Comparison of ENCODE assay signal across 8 cellular contexts in the genomic region with DNA sequence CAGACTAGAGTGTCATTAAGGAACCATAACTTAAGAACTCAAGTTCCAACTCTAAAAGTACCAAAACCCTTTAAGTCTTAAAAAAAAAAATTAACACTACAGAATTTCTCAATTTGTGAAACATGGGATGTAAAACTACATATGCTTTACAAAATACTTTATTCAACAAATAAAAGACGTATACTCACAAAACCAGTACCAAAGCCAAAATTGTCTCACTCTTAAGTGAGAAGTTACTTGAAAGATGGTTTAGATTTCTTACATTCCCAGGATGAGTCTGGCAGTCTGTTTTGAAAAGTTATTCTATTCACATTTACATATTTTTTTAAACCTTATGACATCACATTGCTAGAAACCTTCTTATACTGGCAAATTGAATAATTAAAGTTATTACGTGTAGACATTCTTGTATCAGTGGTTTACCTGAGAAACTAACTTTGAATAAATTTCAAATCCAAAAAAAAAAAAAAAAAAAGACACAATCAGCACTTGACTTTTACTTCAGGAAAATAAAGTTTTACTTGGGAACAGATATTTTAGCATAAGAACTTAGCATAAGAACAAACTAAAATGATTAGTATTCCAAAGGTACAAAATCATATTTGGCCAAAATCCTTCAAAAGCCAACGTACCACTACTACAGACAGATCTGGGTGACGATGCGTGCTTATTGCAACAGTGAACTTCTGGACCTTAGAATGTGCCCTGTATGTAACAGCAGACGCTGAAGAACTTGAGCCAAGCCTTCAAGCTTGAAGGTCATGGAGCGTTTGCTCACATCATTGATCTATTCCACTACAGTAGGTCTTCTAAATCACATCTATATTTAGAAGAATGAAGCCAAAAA. TPM values are rescaled to one million over a fixed set of nuclear protein-coding genes. Genes with fewer than 3 reads are reported as not detected.
DNase-seq lines count a peak whose midpoint lies in the region; TF ChIP-seq lines count a peak whose summit lies in the region.

No MANE protein-coding gene starts in this region.

- intact Hi-C loops in stomach (cut with DNase I; ENCODE audit: low total_unique reads) = no loop called here

- no peak for TF ChIP-seq EP300 in stomach (IDR thresholded peaks at IDR 0.05)

- peak overlapping the region; percentile 95 for H3K9ac ChIP-seq in adipocyte (ENCODE audit: low read length)

- TF ChIP-seq POLR2A in stomach (IDR thresholded peaks at IDR 0.05) = no peak

- H3K9me3 ChIP-seq in adipocyte (ENCODE audit: control insufficient read depth, low read length) (no peaks in the 10 kb centered on the region), iPS DF 6.9 (ENCODE audit: control insufficient read depth, insufficient read depth, low read length) (no peaks in the 10 kb centered on the region), stomach (no peaks in the 10 kb centered on the region)

- H3K36me3 ChIP-seq in adipocyte (ENCODE audit: control insufficient read depth, insufficient read depth, low read length, severe bottlenecking) = no peaks in the 10 kb centered on the region
- no peaks in the 10 kb centered on the region for H3K36me3 ChIP-seq in iPS DF 6.9 (ENCODE audit: control insufficient read depth, insufficient read depth, low read length)
- H3K36me3 ChIP-seq in stomach = no peaks in the 10 kb centered on the region

- TF ChIP-seq CTCF in stomach (IDR thresholded peaks at IDR 0.05) = no peak

- H3K4me1 ChIP-seq in adipocyte (ENCODE audit: control insufficient read depth, insufficient read depth, low read length) (peaks cover 12% of the 10 kb centered on the region), iPS DF 6.9 (ENCODE audit: control insufficient read depth, insufficient read depth, low read length) (no peaks in the 10 kb centered on the region; the same call in 1 of the 2 replicates), stomach (peaks cover 12 to 45% (median 26%) of the 10 kb centered on the region in 4 donors)

- in situ Hi-C loops in ACHN (cut with HindIII; ENCODE audit: low pct_ligation_motif_present, low pct_unique_long_range_greater_than_20kb, low sequenced_read_pairs) = no loop called here

- H3K27ac ChIP-seq in iPS DF 6.9 (ENCODE audit: low read length) (no peak overlapping the region), stomach (peak overlapping the region; percentile 69 to 98 (median 96))

- peak overlapping the region; percentile 97 for H3K4me3 ChIP-seq in adipocyte (ENCODE audit: low read length)
- peak overlapping the region; percentile 69; the same call in 1 of the 2 replicates for H3K4me3 ChIP-seq in iPS DF 6.9 (ENCODE audit: low read length)
- H3K4me3 ChIP-seq in stomach = peak overlapping the region; percentile 75 to 87 (median 82)

- WGBS in iPS DF 6.9 (ENCODE audit: insufficient coverage, insufficient read length) = no CpG with 5 or more reads among the region's 7 CpGs
- 3 to 27% (median 11%) methylated on average over 7 of the region's 7 CpGs for WGBS in stomach, 5 donors

- H3K27me3 ChIP-seq in adipocyte (replicated peaks; ENCODE audit: control insufficient read depth, insufficient read depth, low read length) (no peaks in the 10 kb centered on the region), iPS DF 6.9 (ENCODE audit: control insufficient read depth, insufficient read depth, low read length) (no peaks in the 10 kb centered on the region), stomach (peaks cover 0 to 14% (median 0%) of the 10 kb centered on the region in 3 donors)

- peak; percentile 71 for DNase-seq in ACHN
- DNase-seq in HCEC 1CT = peak; percentile 78
- peak; percentile 92 for DNase-seq in adipocyte (ENCODE audit: low read depth)
- no peak for DNase-seq in iPS DF 6.9 (ENCODE audit: low read depth, low spot score)
- DNase-seq in stomach = peak; percentile 33
- DNase-seq in kidney glomerular epithelial cell (lab: John Stamatoyannopoulos, UW) = no peak
- DNase-seq in NCI-H510A (lab: John Stamatoyannopoulos, UW) = no peak
- DNase-seq in stimulated activated CD4-positive, alpha-beta T cell treated with anti-CD3 and anti-CD28 coated beads, Interleukin-4, amount 100 ng/mL, for 4 hours = no peak

RNA-seq across cellular contexts. Expression of a gene that starts 2.6 kb away (rescaled TPM):
- 100 to 1,000 TPM in 2 of 5 donors, 10 to 100 TPM in 3; 57.1 to 198 (median 89.2) TPM for total RNA-seq in stomach
- 10 to 100 TPM in 1 of 3 donors, 1 to 10 TPM in 2; 6.2 to 11.6 (median 9.4) TPM for polyA plus RNA-seq in stomach

Comparison
In these comparisons a context has a peak if more than half of its experiments do, and no peak if none do; other contexts are left out.
1. DNase-seq: peak in ACHN (single experiment), HCEC 1CT (single experiment), adipocyte (single experiment) and stomach (single experiment); none in iPS DF 6.9 (single experiment), kidney glomerular epithelial cell (single experiment), NCI-H510A (single experiment) and stimulated activated CD4-positive, alpha-beta T cell treated with anti-CD3 and anti-CD28 coated beads, Interleukin-4, amount 100 ng/mL, for 4 hours (0 of 2).
2. Peak in every context shown above with its lines, with median percentiles within 50 percentile points of each other: H3K4me3 ChIP-seq.